In genomic region chr11:12674936-12675696, GRCh38 we compare ENCODE assay signal across 8 cellular contexts. TPM values are rescaled to one million over a fixed set of nuclear protein-coding genes. Genes with fewer than 3 reads are reported as not detected.
DNase-seq lines count a peak whose midpoint lies in the region; ATAC-seq and TF ChIP-seq lines count a peak whose summit lies in the region.

No MANE protein-coding gene starts in this region.

- H3K4me1 ChIP-seq in adipocyte (ENCODE audit: control insufficient read depth, insufficient read depth, low read length) (peaks cover 34% of the 10 kb centered on the region), right atrium auricular region (peaks cover 0 to 48% of the 10 kb centered on the region in 2 donors), psoas muscle (peaks cover 36% of the 10 kb centered on the region)

- 1% methylated on average over 35 to 81 of the region's 81 CpGs for WGBS in psoas muscle, 3 donors

- H3K27ac ChIP-seq in right atrium auricular region, result peak overlapping the region; percentile 96 to 98
- peak overlapping the region; percentile 96 for H3K27ac ChIP-seq in psoas muscle

- peak overlapping the region; percentile 90 for H3K9ac ChIP-seq in adipocyte (ENCODE audit: low read length)

- intact Hi-C loops in psoas muscle (cut with DNase I), result loop anchor here (2.0 to 10.0 kb wide), 8 partner anchors 18 to 260 kb away; no protein-coding TSS in a partner anchor

- peak in 2 of 4 donors; percentile 4 to 27 for ATAC-seq in psoas muscle
- no peak for ATAC-seq in HG02623 (IDR thresholded peaks at IDR 0.05; ENCODE audit: unreplicated experiment)
- no peak for ATAC-seq in HG03442 (IDR thresholded peaks at IDR 0.05; ENCODE audit: unreplicated experiment)

- DNase-seq in GM12864 (ENCODE audit: low read depth) (no peak), NAMALWA (ENCODE audit: low spot score) (peak; percentile 20), adipocyte (ENCODE audit: low read depth) (peak; percentile 64), right atrium auricular region (ENCODE audit: low spot score) (no peak), psoas muscle (peak; percentile 42 to 65)
- DNase-seq in NK-92 treated with Interleukin-12 subunit alpha and Interleukin-12 subunit beta, amount 100 ng/mL, for 24 hours (lab: John Stamatoyannopoulos, UW), result no peak

- H3K27me3 ChIP-seq in adipocyte (replicated peaks; ENCODE audit: control insufficient read depth, insufficient read depth, low read length) (no peaks in the 10 kb centered on the region), right atrium auricular region (no peaks in the 10 kb centered on the region), psoas muscle (ENCODE audit: insufficient read depth in 3 of 3, low read length in 2 of 3) (no peaks in the 10 kb centered on the region)

- TF ChIP-seq CTCF in GM12864 (IDR thresholded peaks at IDR 0.05; ENCODE audit: low read depth, low read length, missing control alignments) (no peak), right atrium auricular region (IDR thresholded peaks at IDR 0.05) (no peak), psoas muscle (IDR thresholded peaks at IDR 0.05) (no peak)

- H3K36me3 ChIP-seq in adipocyte (ENCODE audit: control insufficient read depth, insufficient read depth, low read length, severe bottlenecking) (no peaks in the 10 kb centered on the region), right atrium auricular region (no peaks in the 10 kb centered on the region), psoas muscle (ENCODE audit: insufficient read depth in 1 of 2, low read depth in 1 of 2) (no peaks in the 10 kb centered on the region)

- H3K9me3 ChIP-seq in adipocyte (ENCODE audit: control insufficient read depth, low read length), result no peaks in the 10 kb centered on the region
- H3K9me3 ChIP-seq in right atrium auricular region, result no peaks in the 10 kb centered on the region
- no peaks in the 10 kb centered on the region for H3K9me3 ChIP-seq in psoas muscle

- H3K4me3 ChIP-seq in GM12864 (ENCODE audit: low read depth, low read length) (peak overlapping the region; percentile 61), adipocyte (ENCODE audit: low read length) (peak overlapping the region; percentile 84), right atrium auricular region (peak overlapping the region; percentile 74 to 84), psoas muscle (peak overlapping the region; percentile 83)

RNA-seq across cellular contexts. Expression of gene TEAD1, which starts 0.9 kb away (rescaled TPM):
- total RNA-seq in right atrium auricular region (10 to 100 TPM; 73.8 to 99.8 TPM), psoas muscle (100 to 1,000 TPM; 111 to 178 (median 141) TPM)
- polyA plus RNA-seq in psoas muscle, result 100 to 1,000 TPM in 1 of 3 donors, 10 to 100 TPM in 2; 11.3 to 112 (median 19.6) TPM

Comparison
In these comparisons a context has a peak if more than half of its experiments do, and no peak if none do; other contexts are left out.
1. DNase-seq: peak in NAMALWA (single experiment), adipocyte (single experiment) and psoas muscle (2 of 2); none in GM12864 (single experiment), right atrium auricular region (single experiment) and NK-92 treated with Interleukin-12 subunit alpha and Interleukin-12 subunit beta, amount 100 ng/mL, for 24 hours (single experiment).
2. Peak in every context shown above with its lines, with median percentiles within 50 percentile points of each other: H3K4me3 ChIP-seq.